Comparison of ENCODE assay signal across 17 cellular contexts in the genomic region with DNA sequence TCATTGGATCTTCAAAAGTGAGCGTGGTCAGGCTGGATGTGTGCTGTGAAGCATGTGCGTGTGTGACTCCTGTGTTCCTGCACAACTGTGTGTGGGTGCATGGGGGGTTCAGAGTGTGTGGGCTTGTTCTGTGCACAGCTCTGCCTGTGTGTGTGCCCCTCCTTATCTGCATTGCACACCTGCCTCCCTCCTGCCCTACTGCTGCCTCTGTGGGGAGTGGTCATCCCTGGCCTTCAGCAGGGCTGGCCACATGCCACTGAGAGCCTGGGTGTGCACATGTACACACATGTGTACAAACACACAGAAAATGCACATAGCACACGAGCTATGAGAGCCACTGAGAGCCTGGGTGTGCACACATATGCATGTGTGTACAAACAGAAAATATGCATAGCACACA.
"Had no signal": no experiment of that assay in that cellular context is flagged by ENCODE, and none has a peak within 500 bp of the region (broad histone marks: within the 10 kb centered on the region; RNA-seq: fewer than 3 reads in every experiment).

No MANE protein-coding gene starts in this region.

- H3K4me2 ChIP-seq: hepatocyte had no signal

- H3K27me3 ChIP-seq: hepatocyte, pancreas, transverse colon had no signal

- H3K79me2 ChIP-seq: hepatocyte had no signal

- H2AFZ ChIP-seq: hepatocyte had no signal

- H3K9me3 ChIP-seq: esophagus squamous epithelium, pancreas, thoracic aorta, transverse colon had no signal

- H3K4me1 ChIP-seq: esophagus squamous epithelium, pancreas, transverse colon had no signal

- ATAC-seq: effector memory CD8-positive, alpha-beta T cell; naive thymus-derived CD4-positive, alpha-beta T cell; pancreas; right cardiac atrium; stimulated activated memory B cell treated with anti-CD40 and anti-IgM and Interleukin-4, amounts not matched to agents 10 μg/mL and 1 μg/mL and 100 μg/mL, for 72 hours had no signal

- H3K4me3 ChIP-seq: esophagus squamous epithelium, hepatocyte, pancreas, thoracic aorta, transverse colon had no signal

- FAIRE-seq: pancreas, urothelium cell line had no signal

- H3K27ac ChIP-seq: epithelial cell of prostate, esophagus squamous epithelium, hepatocyte, pancreas, thoracic aorta, transverse colon had no signal

- H3K36me3 ChIP-seq: esophagus squamous epithelium, pancreas, thoracic aorta, transverse colon had no signal

- DNase-seq: effector memory CD8-positive, alpha-beta T cell; esophagus squamous epithelium; foreskin fibroblast; kidney glomerular epithelial cell; mammary epithelial cell; naive thymus-derived CD4-positive, alpha-beta T cell; nephron progenitor cell; pancreas; stimulated activated CD4-positive, alpha-beta T cell treated with anti-CD3 and anti-CD28 coated beads, Interleukin-1b, Interleukin-23, amount 100 ng/mL, for 48 hours; stimulated activated CD4-positive, alpha-beta T cell treated with anti-CD3 and anti-CD28 coated beads, Interleukin-4, amount 100 ng/mL, for 24 hours; transverse colon had no signal
